Comparison of ENCODE assay signal across 19 cellular contexts in the genomic region with DNA sequence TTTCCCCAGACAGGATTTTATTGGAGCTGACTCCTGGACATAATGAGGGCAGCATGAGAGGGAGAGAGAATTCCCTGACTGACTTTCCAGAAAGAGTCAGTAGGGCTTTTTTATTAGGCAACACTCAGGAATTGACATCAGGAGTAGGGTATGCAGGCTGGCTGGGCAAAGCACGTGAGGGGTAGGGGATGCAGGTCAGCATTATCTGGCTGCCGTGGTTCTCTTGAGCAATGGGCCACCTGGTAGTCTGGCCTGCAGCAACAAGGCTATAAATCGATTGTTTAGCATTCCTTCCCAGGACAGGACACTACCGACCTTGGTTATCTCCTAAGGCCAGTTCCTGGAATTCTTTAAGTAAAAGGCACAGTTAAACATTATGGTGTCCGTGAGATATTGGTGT.
"Had no signal": no experiment of that assay in that cellular context is flagged by ENCODE, and none has a peak within 500 bp of the region (broad histone marks: within the 10 kb centered on the region; RNA-seq: fewer than 3 reads in every experiment).

No MANE protein-coding gene starts in this region.

- H3K4me3 Mint-ChIP-seq: activated naive CD4-positive, alpha-beta T cell treated with anti-CD3 and anti-CD28 coated beads, Interleukin-2, amount 50 U/mL, for 24 hours; activated T-cell treated with anti-CD3 and anti-CD28 coated beads, Interleukin-2, amount 50 U/mL, for 72 hours; dendritic cell treated with granulocyte-macrophage colony-stimulating factor and Interleukin-4, amounts not matched to agents 40 ng/mL and 50 ng/mL, for 4 days; nephron; stimulated activated naive B cell treated with anti-CD40 and anti-IgM and Interleukin-4, amounts not matched to agents 10 μg/mL and 1 μg/mL and 100 μg/mL, for 72 hours had no signal

- H3K36me3 Mint-ChIP-seq: activated naive CD4-positive, alpha-beta T cell treated with anti-CD3 and anti-CD28 coated beads, Interleukin-2, amount 50 U/mL, for 24 hours; stimulated activated naive B cell treated with anti-CD40 and anti-IgM and Interleukin-4, amounts not matched to agents 10 μg/mL and 1 μg/mL and 100 μg/mL, for 72 hours had no signal

- H3K79me2 ChIP-seq: parathyroid adenoma had no signal

- H3K27me3 Mint-ChIP-seq: dendritic cell treated with granulocyte-macrophage colony-stimulating factor and Interleukin-4, amounts not matched to agents 40 ng/mL and 50 ng/mL, for 4 days had no signal

- H3K4me1 ChIP-seq: esophagus muscularis mucosa, left lung, parathyroid adenoma had no signal

- DNase-seq: activated CD4-positive, alpha-beta T cell treated with anti-CD3 and anti-CD28 coated beads for 1 hour; activated CD8-positive, alpha-beta memory T cell treated with anti-CD3 and anti-CD28 coated beads for 24 hours; activated effector memory CD4-positive, alpha-beta T cell treated with anti-CD3 and anti-CD28 coated beads, Interleukin-2, amount 50 U/mL, for 16 hours; activated T-cell treated with anti-CD3 and anti-CD28 coated beads, Interleukin-2, amount 50 U/mL, for 72 hours; effector memory CD4-positive, alpha-beta T cell; foreskin melanocyte; glutamatergic neuron; left lung; midbrain; stimulated activated naive B cell treated with anti-CD40 and anti-IgM and Interleukin-4, amounts not matched to agents 10 μg/mL and 1 μg/mL and 100 μg/mL, for 72 hours; T-helper 1 cell had no signal

- H3K27me3 ChIP-seq: cardiac muscle cell, left lung had no signal

- H3K4me3 ChIP-seq: cardiac muscle cell, esophagus muscularis mucosa, left lung had no signal

- H3K27ac Mint-ChIP-seq: activated naive CD4-positive, alpha-beta T cell treated with anti-CD3 and anti-CD28 coated beads, Interleukin-2, amount 50 U/mL, for 24 hours; activated T-cell treated with anti-CD3 and anti-CD28 coated beads, Interleukin-2, amount 50 U/mL, for 72 hours; dendritic cell treated with granulocyte-macrophage colony-stimulating factor and Interleukin-4, amounts not matched to agents 40 ng/mL and 50 ng/mL, for 4 days; nephron; stimulated activated naive B cell treated with anti-CD40 and anti-IgM and Interleukin-4, amounts not matched to agents 10 μg/mL and 1 μg/mL and 100 μg/mL, for 72 hours had no signal

- ATAC-seq: activated T-cell treated with anti-CD3 and anti-CD28 coated beads, Interleukin-2, amount 50 U/mL, for 72 hours; left lung; sciatic nerve; stimulated activated naive B cell treated with anti-CD40 and anti-IgM and Interleukin-4, amounts not matched to agents 10 μg/mL and 1 μg/mL and 100 μg/mL, for 72 hours had no signal

- H2AFZ ChIP-seq: parathyroid adenoma had no signal

- H3K36me3 ChIP-seq: cardiac muscle cell, esophagus muscularis mucosa, left lung had no signal

- H3K27ac ChIP-seq: cardiac muscle cell, esophagus muscularis mucosa, left lung, parathyroid adenoma, VCaP had no signal

- H3K9me3 Mint-ChIP-seq: dendritic cell treated with granulocyte-macrophage colony-stimulating factor and Interleukin-4, amounts not matched to agents 40 ng/mL and 50 ng/mL, for 4 days had no signal

- H3K9ac ChIP-seq: parathyroid adenoma had no signal

- H3K4me1 Mint-ChIP-seq: activated naive CD4-positive, alpha-beta T cell treated with anti-CD3 and anti-CD28 coated beads, Interleukin-2, amount 50 U/mL, for 24 hours; stimulated activated naive B cell treated with anti-CD40 and anti-IgM and Interleukin-4, amounts not matched to agents 10 μg/mL and 1 μg/mL and 100 μg/mL, for 72 hours had no signal
